11 cellular contexts compared by ENCODE assay signal in genomic region chr11:57484141-57484710, GRCh38. TPM values are rescaled to one million over a fixed set of nuclear protein-coding genes. Genes with fewer than 3 reads are reported as not detected.
A peak's percentile ranks its signal among the peaks of the same experiment; 100 is the strongest.
DNase-seq lines count a peak whose midpoint lies in the region; ATAC-seq and TF ChIP-seq lines count a peak whose summit lies in the region.
"Had no signal": no experiment of that assay in that cellular context is flagged by ENCODE, and none has a peak within 500 bp of the region (broad histone marks: within the 10 kb centered on the region; RNA-seq: fewer than 3 reads in every experiment).

No MANE protein-coding gene starts in this region.

- no peaks in the 10 kb centered on the region for H3K27me3 ChIP-seq in OCI-LY3 (ENCODE audit: low read depth, low read length)

- peak overlapping the region; percentile 50 for H3K4me3 ChIP-seq in OCI-LY3 (ENCODE audit: low read length)
- H3K4me3 ChIP-seq: left ventricle myocardium inferior had no signal

- peak overlapping the region; percentile 72 for H3K27ac ChIP-seq in OCI-LY3 (ENCODE audit: low read length)
- H3K27ac ChIP-seq: left ventricle myocardium inferior had no signal

- peaks cover 31% of the 10 kb centered on the region for H3K27me3 Mint-ChIP-seq in T-helper 17 cell
- H3K27me3 Mint-ChIP-seq in progenitor cell of endocrine pancreas = peaks cover 33% of the 10 kb centered on the region

- H3K9me3 ChIP-seq in OCI-LY3 (ENCODE audit: insufficient read depth, low read length) (no peaks in the 10 kb centered on the region), T-helper 17 cell (ENCODE audit: control insufficient read depth, low read length, poor library complexity, severe bottlenecking) (no peaks in the 10 kb centered on the region)
- H3K9me3 ChIP-seq: left ventricle myocardium inferior had no signal

- H3K9me3 Mint-ChIP-seq in progenitor cell of endocrine pancreas (ENCODE audit: low read depth) = no peaks in the 10 kb centered on the region
- H3K9me3 Mint-ChIP-seq: activated CD4-positive, alpha-beta memory T cell treated with anti-CD3 and anti-CD28 coated beads for 36 hours had no signal

- DNase-seq in CD1c-positive myeloid dendritic cell (ENCODE audit: extremely low spot score) (peak; percentile 73), T-helper 17 cell (no peak), midbrain (lab: John Stamatoyannopoulos, UW) (no peak), progenitor cell of endocrine pancreas (ENCODE audit: low spot score, unreplicated experiment) (no peak)
- no peak for DNase-seq in activated naive CD4-positive, alpha-beta T cell treated with Interleukin-2 at 50 U/mL for 16 hours
- DNase-seq: activated CD4-positive, alpha-beta memory T cell treated with anti-CD3 and anti-CD28 coated beads for 36 hours; left ventricle myocardium inferior had no signal

- H3K79me2 ChIP-seq in OCI-LY3 (ENCODE audit: low read length) = no peaks in the 10 kb centered on the region

- no peak overlapping the region for H2AFZ ChIP-seq in OCI-LY3 (ENCODE audit: low read depth, low read length)

- no peak for TF ChIP-seq CTCF in OCI-LY3 (IDR thresholded peaks at IDR 0.05; ENCODE audit: low read depth, low read length)
- no peak for TF ChIP-seq CTCF in progenitor cell of endocrine pancreas (IDR thresholded peaks at IDR 0.05; ENCODE audit: unreplicated experiment)

- peak overlapping the region; percentile 96 for H3K4me2 ChIP-seq in OCI-LY3 (ENCODE audit: low read length)

- H3K36me3 Mint-ChIP-seq in T-helper 17 cell (ENCODE audit: low read depth) (peaks cover 24% of the 10 kb centered on the region), progenitor cell of endocrine pancreas (ENCODE audit: insufficient read depth) (peaks cover 18% of the 10 kb centered on the region)

- H3K36me3 ChIP-seq in OCI-LY3 (replicated peaks; ENCODE audit: low read depth, low read length) = peaks cover 39% of the 10 kb centered on the region

- ATAC-seq in GM19463 (IDR thresholded peaks at IDR 0.05; ENCODE audit: unreplicated experiment) (peak; percentile 63), HG03108 (IDR thresholded peaks at IDR 0.05; ENCODE audit: unreplicated experiment) (peak; percentile 56), T-helper 17 cell (no peak)
- ATAC-seq: sciatic nerve had no signal

- no peak overlapping the region for H3K4me3 Mint-ChIP-seq in T-helper 17 cell
- no peak overlapping the region for H3K4me3 Mint-ChIP-seq in progenitor cell of endocrine pancreas (ENCODE audit: low read depth)
- H3K4me3 Mint-ChIP-seq: activated CD4-positive, alpha-beta memory T cell treated with anti-CD3 and anti-CD28 coated beads for 36 hours had no signal

- H3K4me1 Mint-ChIP-seq in T-helper 17 cell (peaks cover 23% of the 10 kb centered on the region), progenitor cell of endocrine pancreas (ENCODE audit: low read depth) (peaks cover 7% of the 10 kb centered on the region)

- H3K27ac Mint-ChIP-seq in T-helper 17 cell (no peak overlapping the region), progenitor cell of endocrine pancreas (no peak overlapping the region)
- H3K27ac Mint-ChIP-seq: activated CD4-positive, alpha-beta memory T cell treated with anti-CD3 and anti-CD28 coated beads for 36 hours had no signal

- H3K9ac ChIP-seq in OCI-LY3 (ENCODE audit: low read length) = peak overlapping the region; percentile 52; the same call in 1 of the 2 replicates

- H4K20me1 ChIP-seq in OCI-LY3 (ENCODE audit: insufficient read depth, low read length) = no peaks in the 10 kb centered on the region

- H3K4me1 ChIP-seq in OCI-LY3 (ENCODE audit: low read length) = peaks cover 54% of the 10 kb centered on the region

RNA-seq across cellular contexts. Expression of gene RTN4RL2, which starts 23.9 kb away (rescaled TPM):
- total RNA-seq in T-helper 17 cell (under 1 TPM in 1 of 2 donors, not detected in 1; 0.23 TPM), progenitor cell of endocrine pancreas (1.9 and 2.1 TPM in 2 replicates)

RNA-seq across cellular contexts. Expression of gene SLC43A1, which starts 31.3 kb away (rescaled TPM):
- total RNA-seq in T-helper 17 cell = 1 to 10 TPM; 7.8 to 8.0 TPM
- 46.9 and 48.5 TPM in 2 replicates for total RNA-seq in progenitor cell of endocrine pancreas

RNA-seq across cellular contexts. Expression of gene TIMM10, which starts 46.3 kb away (rescaled TPM):
- total RNA-seq in T-helper 17 cell (10 to 100 TPM; 17.0 to 19.1 TPM), progenitor cell of endocrine pancreas (63.4 and 63.5 TPM in 2 replicates)

RNA-seq across cellular contexts. Expression of gene SMTNL1, which starts 53.2 kb away (rescaled TPM):
- total RNA-seq in T-helper 17 cell (not detected), progenitor cell of endocrine pancreas (not detected in 2 replicates)
- total RNA-seq: activated CD4-positive, alpha-beta memory T cell treated with anti-CD3 and anti-CD28 coated beads for 36 hours; left ventricle myocardium inferior; sciatic nerve had no signal

RNA-seq across cellular contexts. Expression of gene SLC43A3, which starts 57.3 kb away (rescaled TPM):
- total RNA-seq in T-helper 17 cell (10 to 100 TPM; 12.1 to 13.8 TPM), progenitor cell of endocrine pancreas (21.5 and 24.6 TPM in 2 replicates)
